ENCODE assay signal across 8 cellular contexts in the genomic region with DNA sequence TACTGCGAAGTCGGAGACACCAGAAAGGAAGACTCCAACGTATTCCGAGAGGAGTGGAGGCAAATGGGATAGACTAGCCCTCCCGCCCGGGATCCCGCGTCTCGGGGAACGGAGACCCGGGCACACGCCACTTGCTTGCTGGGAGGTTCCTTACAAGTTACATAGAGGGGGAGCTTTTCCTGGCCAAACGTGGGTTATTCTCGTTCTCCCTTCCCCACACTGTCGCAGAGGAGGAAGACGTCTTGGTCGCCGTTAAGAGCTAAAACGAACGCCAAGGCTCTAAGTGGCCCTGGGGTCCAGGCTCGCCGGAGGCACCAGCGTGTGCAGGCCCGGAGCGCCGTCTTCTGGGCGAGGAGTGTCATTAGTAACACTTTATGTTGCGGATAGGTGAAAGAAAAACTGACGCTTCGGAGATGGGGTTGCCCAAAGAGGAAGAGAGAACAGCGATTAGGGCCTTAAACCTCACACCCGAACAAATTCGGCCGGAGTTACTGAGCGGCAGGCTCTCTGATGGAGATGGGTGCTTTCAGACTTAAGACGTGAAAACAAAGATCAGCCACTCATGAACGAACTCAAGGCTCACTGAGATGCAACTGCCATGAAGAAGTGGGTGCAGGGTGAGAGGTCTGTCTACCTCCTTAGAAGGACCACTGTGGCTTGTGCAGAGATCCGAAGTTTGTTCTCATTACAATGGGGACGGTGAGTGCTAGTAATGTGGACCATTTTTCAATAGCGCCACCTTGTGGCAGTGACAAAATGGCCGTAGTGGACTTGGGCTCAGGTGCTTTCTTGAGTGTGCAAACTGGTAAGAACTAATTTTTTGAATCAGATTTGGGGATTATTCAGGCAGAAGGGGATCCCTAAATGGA. TPM values are rescaled to one million over a fixed set of nuclear protein-coding genes. Genes with fewer than 3 reads are reported as not detected.
DNase-seq lines count a peak whose midpoint lies in the region; ATAC-seq and TF ChIP-seq lines count a peak whose summit lies in the region.

No MANE protein-coding gene starts in this region.

- ATAC-seq in omental fat pad (ENCODE audit: low FRiP score), result peak; percentile 67

- no peaks in the 10 kb centered on the region for H3K4me1 ChIP-seq in testis

- H3K36me3 ChIP-seq in H7 (replicated peaks; ENCODE audit: control insufficient read depth, insufficient read depth, low read length) (no peaks in the 10 kb centered on the region), testis (ENCODE audit: low read depth, missing control alignments) (no peaks in the 10 kb centered on the region)

- no peak for TF ChIP-seq POLR2A in testis (IDR thresholded peaks at IDR 0.05)

- H3K27ac ChIP-seq in testis, result peak overlapping the region; percentile 26 to 50

- in situ Hi-C loops in G401 (cut with HindIII; ENCODE audit: low sequenced_read_pairs) (no loop called here), SK-MEL-5 (cut with HindIII; ENCODE audit: low pct_unique_long_range_greater_than_20kb, low sequenced_read_pairs) (no loop called here)

- 0 to 1% methylated on average over 33 to 41 of the region's 41 CpGs for WGBS in testis, 2 donors

- H3K36me3 Mint-ChIP-seq in activated naive CD4-positive, alpha-beta T cell treated with anti-CD3 and anti-CD28 coated beads, Interleukin-2, amount 10 ng/mL, durations not matched to agents 7 days and 5 days, result peaks cover 4% of the 10 kb centered on the region

- H3K27ac Mint-ChIP-seq in activated naive CD4-positive, alpha-beta T cell treated with anti-CD3 and anti-CD28 coated beads, Interleukin-2, amount 10 ng/mL, durations not matched to agents 7 days and 5 days, result peak overlapping the region; percentile 88

- intact Hi-C loops in testis (cut with DNase I; ENCODE audit: low total_unique reads), result no loop called here

- peak; percentile 83 for DNase-seq in G401 (ENCODE audit: low spot score)
- DNase-seq in H7, result peak; percentile 76
- DNase-seq in M059J (ENCODE audit: low read depth), result peak; percentile 84
- DNase-seq in SK-MEL-5 (ENCODE audit: low read depth, low spot score), result peak; percentile 80
- peak; percentile 88 for DNase-seq in activated naive CD4-positive, alpha-beta T cell treated with anti-CD3 and anti-CD28 coated beads, Interleukin-2, amount 10 ng/mL, durations not matched to agents 7 days and 5 days
- DNase-seq in glomerular visceral epithelial cell (ENCODE audit: extremely low spot score), result peak; percentile 78
- peak; percentile 96 for DNase-seq in omental fat pad (ENCODE audit: low spot score)
- peak; percentile 94 for DNase-seq in testis

- H3K4me3 ChIP-seq in H7 (ENCODE audit: insufficient read depth, low read depth, low read length) (peak overlapping the region; percentile 86), testis (peak overlapping the region; percentile 54 to 62)

- peaks cover 22% of the 10 kb centered on the region for H3K27me3 ChIP-seq in H7 (ENCODE audit: control insufficient read depth, insufficient read depth, low read length)
- H3K27me3 ChIP-seq in testis, result no peaks in the 10 kb centered on the region

- CTCF ChIA-PET in activated naive CD4-positive, alpha-beta T cell treated with anti-CD3 and anti-CD28 coated beads, Interleukin-2, amount 10 ng/mL, durations not matched to agents 7 days and 5 days (lab: Charles Lee), result interaction anchor here (0.6 to 4.2 kb wide), 21 partner anchors 11 to 330 kb away, joined by 3 to 56 read pairs (median 4); a partner anchor contains a TSS

- TF ChIP-seq CTCF in omental fat pad (IDR thresholded peaks at IDR 0.05) (peak in 1 of 3 donors; percentile 69), testis (IDR thresholded peaks at IDR 0.05) (peak; percentile 76 to 88 (median 81))

- peaks cover 23% of the 10 kb centered on the region for H3K27me3 Mint-ChIP-seq in activated naive CD4-positive, alpha-beta T cell treated with anti-CD3 and anti-CD28 coated beads, Interleukin-2, amount 10 ng/mL, durations not matched to agents 7 days and 5 days

- peak overlapping the region; percentile 85 for H3K4me3 Mint-ChIP-seq in activated naive CD4-positive, alpha-beta T cell treated with anti-CD3 and anti-CD28 coated beads, Interleukin-2, amount 10 ng/mL, durations not matched to agents 7 days and 5 days

- peaks cover 5% of the 10 kb centered on the region for H3K9me3 Mint-ChIP-seq in activated naive CD4-positive, alpha-beta T cell treated with anti-CD3 and anti-CD28 coated beads, Interleukin-2, amount 10 ng/mL, durations not matched to agents 7 days and 5 days

- no peaks in the 10 kb centered on the region for H3K9me3 ChIP-seq in testis

- peaks cover 26% of the 10 kb centered on the region for H3K4me1 Mint-ChIP-seq in activated naive CD4-positive, alpha-beta T cell treated with anti-CD3 and anti-CD28 coated beads, Interleukin-2, amount 10 ng/mL, durations not matched to agents 7 days and 5 days

RNA-seq across cellular contexts. Expression of a gene that starts 11.7 kb away (rescaled TPM):
- not detected in 2 replicates for total RNA-seq in G401 (2014; rRNA removed; shearing (Covaris generic))
- 1.4 and 2.8 TPM in 2 replicates for total RNA-seq in H7 (2014; rRNA removed; shearing (Covaris generic))
- total RNA-seq in M059J (2014; rRNA removed; shearing (Covaris generic)), result 4.6 and 5.3 TPM in 2 replicates
- total RNA-seq in SK-MEL-5 (2014; rRNA removed; shearing (Covaris generic)), result not detected in 2 replicates
- not detected in 2 replicates for polyA plus RNA-seq in SK-MEL-5 (2015; cell fraction: cytosol; rRNA removed)
- polyA plus RNA-seq in SK-MEL-5 (2015; cell fraction: nucleus; rRNA removed), result not detected in 2 replicates
- total RNA-seq in omental fat pad (1 to 10 TPM in 1 of 4 donors, under 1 TPM in 3; 0.36 to 1.9 (median 0.59) TPM), testis (1 to 10 TPM; 3.5 to 5.0 TPM)
- 5.8 TPM for polyA plus RNA-seq in testis (ENCODE audit: insufficient read depth, low read depth, low replicate concordance)

RNA-seq across cellular contexts. Expression of a gene that starts 28.2 kb away (rescaled TPM):
- total RNA-seq in G401 (2014; rRNA removed; shearing (Covaris generic)), result not detected in 2 replicates
- total RNA-seq in H7 (2014; rRNA removed; shearing (Covaris generic)), result not detected in 2 replicates
- total RNA-seq in M059J (2014; rRNA removed; shearing (Covaris generic)), result not detected in 2 replicates
- not detected in 2 replicates for total RNA-seq in SK-MEL-5 (2014; rRNA removed; shearing (Covaris generic))
- polyA plus RNA-seq in SK-MEL-5 (2015; cell fraction: cytosol; rRNA removed), result not detected in 2 replicates
- not detected in 2 replicates for polyA plus RNA-seq in SK-MEL-5 (2015; cell fraction: nucleus; rRNA removed)
- total RNA-seq in omental fat pad (not detected), testis (not detected)
- not detected for polyA plus RNA-seq in testis (ENCODE audit: insufficient read depth, low read depth, low replicate concordance)

Comparison
In these comparisons a context has a peak if more than half of its experiments do, and no peak if none do; other contexts are left out.
1. Peak in every context shown above with its lines: DNase-seq, ATAC-seq, H3K4me3 ChIP-seq and H3K27ac ChIP-seq.